In the genomic region with DNA sequence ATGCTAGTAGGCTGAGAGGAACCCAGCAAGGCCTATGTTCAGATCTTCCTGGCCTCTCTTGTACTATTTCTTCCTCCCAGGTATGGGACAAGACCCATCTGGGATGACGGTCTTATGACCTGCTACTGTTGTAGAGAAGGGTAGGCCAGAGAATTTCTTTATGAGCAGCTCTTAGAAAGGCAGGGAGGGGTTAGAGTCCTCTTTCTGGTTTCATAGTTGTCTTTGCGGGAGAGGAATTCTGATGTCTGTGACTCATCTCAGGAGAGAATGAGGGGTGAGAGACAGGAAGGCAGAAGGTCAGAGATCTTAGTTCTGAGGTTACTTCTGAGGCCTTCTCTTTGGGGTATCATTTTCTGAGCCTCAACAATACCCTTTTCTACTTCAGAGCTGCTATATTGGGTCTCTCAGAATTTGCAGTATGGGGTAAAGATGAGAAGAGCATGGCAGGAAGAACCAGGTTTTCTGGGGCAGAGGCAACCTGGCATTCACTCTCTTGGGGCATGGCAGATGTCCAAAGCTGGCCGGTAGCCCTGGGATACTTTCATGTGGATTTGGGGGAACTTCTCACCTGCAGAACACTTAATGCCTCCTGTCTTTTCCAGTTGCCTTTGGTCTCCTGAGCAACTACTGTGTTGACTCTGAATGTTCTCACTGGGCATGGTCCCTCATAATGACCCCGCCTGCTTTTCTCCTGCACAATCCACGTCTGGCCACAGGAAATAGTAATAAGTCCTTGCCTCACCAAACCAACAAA, we compare ENCODE assay signal across 9 cellular contexts.
DNase-seq lines count a peak whose midpoint lies in the region; ATAC-seq, FAIRE-seq and TF ChIP-seq lines count a peak whose summit lies in the region.
"Had no signal": no experiment of that assay in that cellular context is flagged by ENCODE, and none has a peak within 500 bp of the region (broad histone marks: within the 10 kb centered on the region; RNA-seq: fewer than 3 reads in every experiment).

No MANE protein-coding gene starts in this region.

- POLR2A ChIA-PET in PC-3 (lab: Charles Lee; ENCODE audit: unreplicated experiment): no interaction called here
- POLR2A ChIA-PET in OCI-LY7 (lab: Charles Lee): no interaction called here

- H3K9ac ChIP-seq in PC-3 (ENCODE audit: low read length): no peak overlapping the region

- H3K27ac ChIP-seq in PC-3 (ENCODE audit: low read length) (no peak overlapping the region), thyroid gland (no peak overlapping the region), OCI-LY7 (ENCODE audit: low read depth, low read length, poor library complexity, severe bottlenecking) (no peak overlapping the region)

- H3K9me3 ChIP-seq in PC-3 (ENCODE audit: low read length) (no peaks in the 10 kb centered on the region), thyroid gland (no peaks in the 10 kb centered on the region), OCI-LY7 (ENCODE audit: low read length) (no peaks in the 10 kb centered on the region)

- TF ChIP-seq POLR2A in thyroid gland (IDR thresholded peaks at IDR 0.05): no peak

- H3K4me1 ChIP-seq in PC-3 (ENCODE audit: insufficient read depth, low read length) (peaks cover 9% of the 10 kb centered on the region), thyroid gland (no peaks in the 10 kb centered on the region), OCI-LY7 (ENCODE audit: insufficient read depth, low read length, poor library complexity, severe bottlenecking) (no peaks in the 10 kb centered on the region)

- TF ChIP-seq CTCF in HFFc6 (IDR thresholded peaks at IDR 0.05) (no peak), PC-3 (conservative IDR thresholded peaks at IDR 0.05; ENCODE audit: low read depth, low read length) (no peak), thyroid gland (IDR thresholded peaks at IDR 0.05) (no peak), OCI-LY7 (conservative IDR thresholded peaks at IDR 0.05; ENCODE audit: low read length) (no peak)

- 81 to 90% methylated on average over 5 of the region's 5 CpGs for WGBS in thyroid gland, 2 donors

- H3K36me3 ChIP-seq in PC-3 (ENCODE audit: low read depth, low read length) (no peaks in the 10 kb centered on the region), thyroid gland (no peaks in the 10 kb centered on the region), OCI-LY7 (ENCODE audit: insufficient read depth, low read length) (no peaks in the 10 kb centered on the region)

- peaks cover 45% of the 10 kb centered on the region for H3K36me3 Mint-ChIP-seq in HFFc6 (ENCODE audit: low read depth)

- H3K27me3 ChIP-seq in PC-3 (ENCODE audit: low read length) (no peaks in the 10 kb centered on the region), thyroid gland (no peaks in the 10 kb centered on the region)

- H3K4me3 Mint-ChIP-seq in HFFc6: peak overlapping the region; percentile 44

- no peak overlapping the region for H3K4me3 ChIP-seq in PC-3 (ENCODE audit: low read length)
- H3K4me3 ChIP-seq in thyroid gland (replicated peaks in 1 of 3): no peak overlapping the region
- H3K4me3 ChIP-seq in OCI-LY7 (ENCODE audit: low read depth, low read length, poor library complexity, severe bottlenecking): no peak overlapping the region

- ATAC-seq in PC-3: peak; percentile 57

- peak overlapping the region; percentile 76 for H3K27ac Mint-ChIP-seq in HFFc6

- intact Hi-C loops in PC-3 (cut with micrococcal nuclease): no loop called here
- intact Hi-C loops in thyroid gland (cut with DNase I): no loop called here
- intact Hi-C loops in OCI-LY7 (cut with micrococcal nuclease; ENCODE audit: unreplicated experiment): no loop called here

- no peak for DNase-seq in GM18507 (ENCODE audit: extremely low spot score, insufficient read length, low read depth)
- DNase-seq in HFFc6: peak; percentile 45
- peak; percentile 30 for DNase-seq in PC-3
- DNase-seq in kidney tubule cell (ENCODE audit: low spot score): peak; percentile 74
- no peak for DNase-seq in thyroid gland
- no peak for DNase-seq in activated CD4-positive, alpha-beta T cell treated with anti-CD3 and anti-CD28 coated beads, Interleukin-2, amount 50 U/mL, for 48 hours
- DNase-seq in activated CD4-positive, alpha-beta T cell treated with anti-CD3 and anti-CD28 coated beads for 1 hour: no peak
- no peak for DNase-seq in OCI-LY7 (ENCODE audit: low spot score)
- DNase-seq: activated T-cell treated with anti-CD3 and anti-CD28 coated beads, Interleukin-2, amount 50 U/mL, for 1 hour had no signal

- H3K9me2 ChIP-seq in PC-3 (replicated peaks; ENCODE audit: low read length) (no peaks in the 10 kb centered on the region), OCI-LY7 (ENCODE audit: insufficient read depth, low read length) (no peaks in the 10 kb centered on the region)

- H2AFZ ChIP-seq in PC-3 (ENCODE audit: low read length) (no peak overlapping the region), OCI-LY7 (ENCODE audit: low read length) (no peak overlapping the region)

- H4K20me1 ChIP-seq in PC-3 (ENCODE audit: low read length) (no peaks in the 10 kb centered on the region), OCI-LY7 (ENCODE audit: insufficient read depth, low read length) (no peaks in the 10 kb centered on the region)

- BruUV-seq in PC-3 (replicated peaks; lab: Mats Ljungman, UMichigan): no TSS peak
- no TSS peak for BruUV-seq in OCI-LY7 (replicated peaks; lab: Mats Ljungman, UMichigan)

- peak; percentile 63 for FAIRE-seq in GM18507 (lab: Jason Lieb, UNC)

- no peaks in the 10 kb centered on the region for H3K27me3 Mint-ChIP-seq in HFFc6 (ENCODE audit: insufficient read depth)

- peaks cover 36% of the 10 kb centered on the region for H3K4me1 Mint-ChIP-seq in HFFc6 (ENCODE audit: low read depth)

- H3K9me3 Mint-ChIP-seq in HFFc6: peaks cover 3% of the 10 kb centered on the region; the same call in 1 of the 2 replicates

- CTCF ChIA-PET in PC-3 (lab: Charles Lee) (no interaction called here), OCI-LY7 (lab: Charles Lee; ENCODE audit: unreplicated experiment) (no interaction called here)

- no peak overlapping the region for H3K4me2 ChIP-seq in PC-3 (ENCODE audit: low read length)
- H3K4me2 ChIP-seq in OCI-LY7 (ENCODE audit: low read length): no peak overlapping the region

- H3K79me2 ChIP-seq in PC-3 (ENCODE audit: low read length) (no peaks in the 10 kb centered on the region), OCI-LY7 (ENCODE audit: insufficient read depth, low read depth, low read length) (no peaks in the 10 kb centered on the region)

- no peaks in the 10 kb centered on the region for H3F3A ChIP-seq in PC-3 (ENCODE audit: low read length, unreplicated experiment)

Comparison
In these comparisons a context has a peak if more than half of its experiments do, and no peak if none do; other contexts are left out.
1. DNase-seq: peak in HFFc6 (single experiment), PC-3 (single experiment) and kidney tubule cell (single experiment); none in GM18507 (single experiment), thyroid gland (0 of 2), activated CD4-positive, alpha-beta T cell treated with anti-CD3 and anti-CD28 coated beads, Interleukin-2, amount 50 U/mL, for 48 hours (0 of 2), activated CD4-positive, alpha-beta T cell treated with anti-CD3 and anti-CD28 coated beads for 1 hour (single experiment) and OCI-LY7 (single experiment).